9 cellular contexts compared by ENCODE assay signal in genomic region chr7:20783716-20784310, GRCh38. TPM values are rescaled to one million over a fixed set of nuclear protein-coding genes. Genes with fewer than 3 reads are reported as not detected.
DNase-seq lines count a peak whose midpoint lies in the region; ATAC-seq and TF ChIP-seq lines count a peak whose summit lies in the region.
"Had no signal": no experiment of that assay in that cellular context is flagged by ENCODE, and none has a peak within 500 bp of the region (broad histone marks: within the 10 kb centered on the region; RNA-seq: fewer than 3 reads in every experiment).

No MANE protein-coding gene starts in this region.

- no peak overlapping the region for H3K9ac ChIP-seq in colonic mucosa (ENCODE audit: low read depth in 2 of 2, low read length in 2 of 2)

- no peaks in the 10 kb centered on the region for H3K36me3 ChIP-seq in colonic mucosa

- TF ChIP-seq CTCF in colonic mucosa (IDR thresholded peaks at IDR 0.05) = no peak

- DNase-seq in COLO668 (lab: John Stamatoyannopoulos, UW; ENCODE audit: unreplicated experiment) (peak; percentile 70), colonic mucosa (peak; percentile 33), naive B cell (no peak), NCI-H2107 (lab: John Stamatoyannopoulos, UW) (no peak)
- no peak for DNase-seq in stimulated activated naive CD4-positive, alpha-beta T cell treated with Interleukin-2 at 50 U/mL for 16 hours (lab: John Stamatoyannopoulos, UW)

- peaks cover 8 to 23% of the 10 kb centered on the region in 2 donors for H3K36me3 Mint-ChIP-seq in naive B cell

- peaks cover 95% of the 10 kb centered on the region for H3K27me3 ChIP-seq in colonic mucosa

- peaks cover 4 to 42% (median 28%) of the 10 kb centered on the region in 7 donors for H3K9me3 Mint-ChIP-seq in naive B cell

- intact Hi-C loops in colonic mucosa (cut with DNase I) = no loop called here

- peaks cover 18 to 30% (median 28%) of the 10 kb centered on the region in 3 donors for H3K4me1 Mint-ChIP-seq in naive B cell

- H3K27me3 Mint-ChIP-seq in naive B cell = peaks cover 77 to 82% (median 78%) of the 10 kb centered on the region in 3 donors

- no peak overlapping the region for H3K27ac ChIP-seq in colonic mucosa

- peaks cover 13% of the 10 kb centered on the region for H3K4me1 ChIP-seq in colonic mucosa

- peak overlapping the region; percentile 60 to 91 (median 84) for H3K4me3 Mint-ChIP-seq in naive B cell

- H3K4me3 ChIP-seq in colonic mucosa = peak overlapping the region; percentile 17

- ATAC-seq in HG02970 (IDR thresholded peaks at IDR 0.05; ENCODE audit: low FRiP score, unreplicated experiment) = peak; percentile 73
- peak; percentile 27 to 40 for ATAC-seq in naive B cell (ENCODE audit: low read depth in 2 of 2)
- no peak for ATAC-seq in HG03039 (IDR thresholded peaks at IDR 0.05; ENCODE audit: unreplicated experiment)
- ATAC-seq in GM19328 (IDR thresholded peaks at IDR 0.05; ENCODE audit: unreplicated experiment) = no peak

- H3K9me3 ChIP-seq in colonic mucosa = no peaks in the 10 kb centered on the region

- H3K27ac Mint-ChIP-seq in naive B cell = peak overlapping the region in 5 of 6 donors; percentile 27 to 93 (median 84)

RNA-seq across cellular contexts. Expression of gene SP8, which starts 2.9 kb away (rescaled TPM):
- under 1 TPM in 1 of 2 donors, not detected in 1; 0.15 TPM for total RNA-seq in colonic mucosa
- not detected for polyA plus RNA-seq in naive B cell (ENCODE audit: low read depth in 6 of 6)
- polyA plus RNA-seq: adipose tissue had no signal

Comparison
In these comparisons a context has a peak if more than half of its experiments do, and no peak if none do; other contexts are left out.
1. DNase-seq: peak in COLO668 (single experiment) and colonic mucosa (single experiment); none in naive B cell (single experiment), NCI-H2107 (single experiment) and stimulated activated naive CD4-positive, alpha-beta T cell treated with Interleukin-2 at 50 U/mL for 16 hours (single experiment).
2. ATAC-seq: peak in HG02970 (single experiment) and naive B cell (2 of 2); none in HG03039 (single experiment) and GM19328 (single experiment).